28 cellular contexts compared by ENCODE assay signal in genomic region chr14:94328196-94328595, GRCh38. TPM values are rescaled to one million over a fixed set of nuclear protein-coding genes. Genes with fewer than 3 reads are reported as not detected.
A peak's percentile ranks its signal among the peaks of the same experiment; 100 is the strongest.
DNase-seq lines count a peak whose midpoint lies in the region; ATAC-seq and TF ChIP-seq lines count a peak whose summit lies in the region.
"Had no signal": no experiment of that assay in that cellular context is flagged by ENCODE, and none has a peak within 500 bp of the region (broad histone marks: within the 10 kb centered on the region; RNA-seq: fewer than 3 reads in every experiment).

No MANE protein-coding gene starts in this region.

- WGBS in heart left ventricle, 4 donors: 77 to 85% (median 79%) methylated on average over 2 of the region's 2 CpGs

- H3K4me3 ChIP-seq in right atrium auricular region: no peak overlapping the region
- no peak overlapping the region for H3K4me3 ChIP-seq in heart left ventricle
- no peak overlapping the region for H3K4me3 ChIP-seq in H7 (ENCODE audit: insufficient read depth, low read depth, low read length)
- no peak overlapping the region for H3K4me3 ChIP-seq in SJCRH30
- H3K4me3 ChIP-seq: BLaER1 treated with 17β-estradiol and CSF1 and Interleukin-3, amounts not matched to agents 10 nM and 100 nM; SJSA1 had no signal

- DNase-seq in right atrium auricular region (ENCODE audit: low spot score) (peak; percentile 30), heart left ventricle (no peak), foreskin keratinocyte (no peak), renal cortical epithelial cell (ENCODE audit: low read depth) (peak; percentile 91), NCI-H82 (lab: John Stamatoyannopoulos, UW) (no peak), H7 (no peak), SJCRH30 (no peak)
- DNase-seq: AML-193; CD4-positive, alpha-beta memory T cell; COR-L47; Karpas-422; MV-4-11; NCI-H1105 treated with DMSO at 0.1 percent for 48 hours; NCI-H146; NCI-H1930; NCI-H2107; NCI-H524; NCI-H774; NK-92 treated with Interleukin-12 subunit alpha and Interleukin-12 subunit beta, amount 100 ng/mL, for 24 hours; PC-3 had no signal

- H3K27ac ChIP-seq in right atrium auricular region (no peak overlapping the region), heart left ventricle (no peak overlapping the region), foreskin keratinocyte (no peak overlapping the region), SJCRH30 (no peak overlapping the region)
- H3K27ac ChIP-seq: BLaER1 treated with 17β-estradiol and CSF1 and Interleukin-3, amounts not matched to agents 10 nM and 100 nM; SJSA1 had no signal

- H3K27me3 ChIP-seq in right atrium auricular region (no peaks in the 10 kb centered on the region), heart left ventricle (peaks cover 0 to 9% (median 0%) of the 10 kb centered on the region in 9 donors), foreskin keratinocyte (no peaks in the 10 kb centered on the region), H7 (ENCODE audit: control insufficient read depth, insufficient read depth, low read length) (no peaks in the 10 kb centered on the region), SJCRH30 (no peaks in the 10 kb centered on the region)
- H3K27me3 ChIP-seq: BLaER1 treated with 17β-estradiol and CSF1 and Interleukin-3, amounts not matched to agents 10 nM and 100 nM; SJSA1 had no signal

- H3K9me3 ChIP-seq in right atrium auricular region (no peaks in the 10 kb centered on the region), heart left ventricle (peaks cover 0 to 6% (median 0%) of the 10 kb centered on the region in 12 donors), SJCRH30 (replicated peaks) (no peaks in the 10 kb centered on the region)
- H3K9me3 ChIP-seq: SJSA1 had no signal

- intact Hi-C loops in heart left ventricle (cut with DNase I): no loop called here

- ATAC-seq in heart left ventricle (no peak), foreskin keratinocyte (peak; percentile 44)
- ATAC-seq: HepG2, PC-3, Right ventricle myocardium inferior had no signal

- H3K4me1 ChIP-seq in right atrium auricular region (no peaks in the 10 kb centered on the region), heart left ventricle (no peaks in the 10 kb centered on the region), foreskin keratinocyte (no peaks in the 10 kb centered on the region), SJCRH30 (0 out of 2 replicates have a peak, but pooled peaks cover 5% of the 10 kb centered on the region)
- H3K4me1 ChIP-seq: SJSA1 had no signal

- H3K36me3 ChIP-seq in right atrium auricular region (no peaks in the 10 kb centered on the region), heart left ventricle (no peaks in the 10 kb centered on the region), H7 (replicated peaks; ENCODE audit: control insufficient read depth, insufficient read depth, low read length) (no peaks in the 10 kb centered on the region), SJCRH30 (no peaks in the 10 kb centered on the region)
- H3K36me3 ChIP-seq: BLaER1 treated with 17β-estradiol and CSF1 and Interleukin-3, amounts not matched to agents 10 nM and 100 nM; SJSA1 had no signal

- TF ChIP-seq CTCF in right atrium auricular region (IDR thresholded peaks at IDR 0.05) (no peak), heart left ventricle (IDR thresholded peaks at IDR 0.05) (no peak), foreskin keratinocyte (conservative IDR thresholded peaks at IDR 0.05) (no peak)

- TF ChIP-seq POLR2A in heart left ventricle (IDR thresholded peaks at IDR 0.05): no peak

RNA-seq across cellular contexts. Expression of gene SERPINA6, which starts 5.1 kb away (rescaled TPM):
- not detected for total RNA-seq in right atrium auricular region
- not detected for total RNA-seq in heart left ventricle
- polyA plus RNA-seq in heart left ventricle: not detected
- total RNA-seq in foreskin keratinocyte: not detected in 2 replicates
- polyA plus RNA-seq in foreskin keratinocyte: not detected in 2 replicates
- 0.35 and 0.65 TPM in 2 replicates for total RNA-seq in renal cortical epithelial cell
- not detected in 2 replicates for total RNA-seq in H7 (2014; rRNA removed; shearing (Covaris generic))
- total RNA-seq in SJCRH30 (2014; rRNA removed; shearing (Covaris generic)): not detected in 2 replicates
- total RNA-seq: CD4-positive, alpha-beta memory T cell; H1; PC-3; Right ventricle myocardium inferior; SJSA1 had no signal
- polyA plus RNA-seq: CD4-positive, alpha-beta memory T cell; H1 had no signal

RNA-seq across cellular contexts. Expression of gene SERPINA10, which starts 35.1 kb away (rescaled TPM):
- not detected for total RNA-seq in right atrium auricular region
- not detected for total RNA-seq in heart left ventricle
- not detected for polyA plus RNA-seq in heart left ventricle
- total RNA-seq in foreskin keratinocyte: not detected in 2 replicates
- not detected in 2 replicates for polyA plus RNA-seq in foreskin keratinocyte
- total RNA-seq in renal cortical epithelial cell: not detected in 2 replicates
- not detected in 2 replicates for total RNA-seq in H7 (2014; rRNA removed; shearing (Covaris generic))
- 0.03 TPM in 1 of 2 replicates, not detected in the other for total RNA-seq in SJCRH30 (2014; rRNA removed; shearing (Covaris generic))
- total RNA-seq: CD4-positive, alpha-beta memory T cell; H1; HT-29; M059J; PC-3; Right ventricle myocardium inferior; RPMI7951; SJSA1 had no signal
- polyA plus RNA-seq: CD4-positive, alpha-beta memory T cell; H1 had no signal

RNA-seq across cellular contexts. Expression of gene SERPINA2, which starts 38.3 kb away (rescaled TPM):
- total RNA-seq in right atrium auricular region: not detected
- total RNA-seq in heart left ventricle: not detected
- not detected for polyA plus RNA-seq in heart left ventricle
- total RNA-seq in foreskin keratinocyte: not detected in 2 replicates
- not detected in 2 replicates for polyA plus RNA-seq in foreskin keratinocyte
- 0.10 TPM in 1 of 2 replicates, not detected in the other for total RNA-seq in renal cortical epithelial cell
- total RNA-seq in H7 (2014; rRNA removed; shearing (Covaris generic)): not detected in 2 replicates
- total RNA-seq in SJCRH30 (2014; rRNA removed; shearing (Covaris generic)): not detected in 2 replicates
- total RNA-seq: CD4-positive, alpha-beta memory T cell; H1; HT-29; M059J; PC-3; Right ventricle myocardium inferior; RPMI7951; SJSA1 had no signal
- polyA plus RNA-seq: CD4-positive, alpha-beta memory T cell; H1; HepG2 had no signal

Comparison
In these comparisons a context has a peak if more than half of its experiments do, and no peak if none do; other contexts are left out.
1. DNase-seq: peak in right atrium auricular region (single experiment) and renal cortical epithelial cell (single experiment); none in heart left ventricle (0 of 5), foreskin keratinocyte (0 of 2), NCI-H82 (single experiment), H7 (single experiment) and SJCRH30 (0 of 2).